18 cellular contexts compared by ENCODE assay signal in genomic region chr16:782766-783403, GRCh38. TPM values are rescaled to one million over a fixed set of nuclear protein-coding genes. Genes with fewer than 3 reads are reported as not detected.
DNase-seq lines count a peak whose midpoint lies in the region; ATAC-seq and TF ChIP-seq lines count a peak whose summit lies in the region.
"Had no signal": no experiment of that assay in that cellular context is flagged by ENCODE, and none has a peak within 500 bp of the region (broad histone marks: within the 10 kb centered on the region; RNA-seq: fewer than 3 reads in every experiment).

No MANE protein-coding gene starts in this region.

- H3K4me3 ChIP-seq in hepatocyte: no peak overlapping the region
- H3K4me3 ChIP-seq: smooth muscle cell, uterus had no signal

- H3K4me2 ChIP-seq in hepatocyte: no peak overlapping the region
- H3K4me2 ChIP-seq: smooth muscle cell had no signal

- H3K27ac ChIP-seq in hepatocyte: no peak overlapping the region
- H3K27ac ChIP-seq: parathyroid adenoma, uterus had no signal

- H3K9me2 ChIP-seq in hepatocyte (replicated peaks; ENCODE audit: insufficient read depth): no peaks in the 10 kb centered on the region

- H3K27me3 ChIP-seq in hepatocyte: no peaks in the 10 kb centered on the region
- H3K27me3 ChIP-seq: uterus had no signal

- ATAC-seq in HG02884 (IDR thresholded peaks at IDR 0.05; ENCODE audit: unreplicated experiment): no peak
- ATAC-seq: left lobe of liver; stimulated activated naive CD8-positive, alpha-beta T cell treated with anti-CD3 and anti-CD28 coated beads, Interleukin-15, amount 100 ng/mL, for 72 hours had no signal

- H2AFZ ChIP-seq in hepatocyte: no peak overlapping the region
- H2AFZ ChIP-seq: parathyroid adenoma had no signal

- no peaks in the 10 kb centered on the region for H3K9me3 ChIP-seq in hepatocyte (ENCODE audit: low read depth)
- H3K9me3 ChIP-seq: uterus had no signal

- peak; percentile 78 for DNase-seq in DMS153 (lab: John Stamatoyannopoulos, UW)
- peak; percentile 52 for DNase-seq in NCI-H1092 treated with DMSO at 0.1 percent for 48 hours (lab: John Stamatoyannopoulos, UW)
- peak; percentile 91 for DNase-seq in RPMI8226
- peak; percentile 40 for DNase-seq in kidney tubule cell (ENCODE audit: low spot score)
- no peak for DNase-seq in hepatocyte (ENCODE audit: low spot score)
- DNase-seq in central memory CD4-positive, alpha-beta T cell: no peak
- DNase-seq: GDM1; hippocampal formation; NCI-H226; stimulated activated naive CD8-positive, alpha-beta T cell treated with anti-CD3 and anti-CD28 coated beads, Interleukin-15, amount 100 ng/mL, for 72 hours; uterus had no signal

- peaks cover 7% of the 10 kb centered on the region for H3K4me1 ChIP-seq in hepatocyte (ENCODE audit: insufficient read depth)

- no peaks in the 10 kb centered on the region for H3K36me3 ChIP-seq in hepatocyte (replicated peaks; ENCODE audit: insufficient read depth, low read depth)
- H3K36me3 ChIP-seq: uterus had no signal

- no peak for TF ChIP-seq CTCF in hepatocyte (IDR thresholded peaks at IDR 0.05; ENCODE audit: poor library complexity)

- peaks cover 5% of the 10 kb centered on the region for H4K20me1 ChIP-seq in hepatocyte (ENCODE audit: insufficient read depth, poor library complexity, severe bottlenecking)

- WGBS in hepatocyte (ENCODE audit: low lambda C conversion rate, missing lambda C conversion rate): 88% methylated on average over 32 of the region's 36 CpGs

- peaks cover 10% of the 10 kb centered on the region for H3K79me2 ChIP-seq in hepatocyte
- H3K79me2 ChIP-seq: parathyroid adenoma had no signal

RNA-seq across cellular contexts. Expression of gene RPUSD1, which starts 5.3 kb away (rescaled TPM):
- total RNA-seq in hepatocyte: 25.2 and 27.6 TPM in 2 replicates
- polyA plus RNA-seq in hepatocyte: 34.5 and 37.8 TPM in 2 replicates

RNA-seq across cellular contexts. Expression of gene CHTF18, which starts 5.5 kb away (rescaled TPM):
- total RNA-seq in hepatocyte: 5.1 and 9.7 TPM in 2 replicates
- 18.1 and 21.6 TPM in 2 replicates for polyA plus RNA-seq in hepatocyte

RNA-seq across cellular contexts. Expression of gene GNG13, which starts 17.6 kb away (rescaled TPM):
- total RNA-seq in hepatocyte: not detected in 2 replicates
- polyA plus RNA-seq in hepatocyte: not detected in 2 replicates
- total RNA-seq: fibroblast of lung; left lobe of liver; smooth muscle cell; T-helper 1 cell treated with Interleukin-12 subunit alpha and Interleukin-12 subunit beta and Interleukin-4 antibody, amounts not matched to agents 30 ng/mL and 1 ng/mL, for 36 hours; uterus had no signal
- polyA plus RNA-seq: CD14-positive monocyte, fibroblast of lung, smooth muscle cell had no signal

RNA-seq across cellular contexts. Expression of gene MSLN, which starts 22.4 kb away (rescaled TPM):
- total RNA-seq in hepatocyte: 2.4 and 2.5 TPM in 2 replicates
- 5.6 and 8.0 TPM in 2 replicates for polyA plus RNA-seq in hepatocyte
- total RNA-seq: fibroblast of lung; T-helper 1 cell treated with Interleukin-12 subunit alpha and Interleukin-12 subunit beta and Interleukin-4 antibody, amounts not matched to agents 30 ng/mL and 1 ng/mL, for 36 hours had no signal
- polyA plus RNA-seq: fibroblast of lung had no signal

RNA-seq across cellular contexts. Expression of gene CIAO3, which starts 42.1 kb away (rescaled TPM):
- total RNA-seq in hepatocyte: 28.5 and 39.0 TPM in 2 replicates
- polyA plus RNA-seq in hepatocyte: 42.8 and 61.8 TPM in 2 replicates

Comparison
In these comparisons a context has a peak if more than half of its experiments do, and no peak if none do; other contexts are left out.
1. DNase-seq: peak in DMS153 (single experiment), NCI-H1092 treated with DMSO at 0.1 percent for 48 hours (single experiment), RPMI8226 (single experiment) and kidney tubule cell (single experiment); none in hepatocyte (single experiment) and central memory CD4-positive, alpha-beta T cell (single experiment).